Comparison of ENCODE assay signal across 12 cellular contexts in genomic region chr5:88979244-88979643, GRCh38.
DNase-seq lines count a peak whose midpoint lies in the region; ATAC-seq and TF ChIP-seq lines count a peak whose summit lies in the region.
"Had no signal": no experiment of that assay in that cellular context is flagged by ENCODE, and none has a peak within 500 bp of the region (broad histone marks: within the 10 kb centered on the region; RNA-seq: fewer than 3 reads in every experiment).

No MANE protein-coding gene starts in this region.

- no peak overlapping the region for H3K27ac Mint-ChIP-seq in activated CD8-positive, alpha-beta memory T cell treated with anti-CD3 and anti-CD28 coated beads, Interleukin-2, amount 10 ng/mL, durations not matched to agents 7 days and 5 days
- H3K27ac Mint-ChIP-seq in activated B cell treated with CpG ODN at 0.5 μM for 24 hours: peak overlapping the region; percentile 62
- peak overlapping the region; percentile 60 for H3K27ac Mint-ChIP-seq in stimulated activated memory B cell treated with anti-CD40 and anti-IgM and Interleukin-4, amounts not matched to agents 10 μg/mL and 1 μg/mL and 100 μg/mL, for 72 hours
- H3K27ac Mint-ChIP-seq: nephron progenitor cell had no signal

- DNase-seq in activated CD8-positive, alpha-beta memory T cell treated with anti-CD3 and anti-CD28 coated beads, Interleukin-2, amount 10 ng/mL, durations not matched to agents 7 days and 5 days: no peak
- no peak for DNase-seq in activated CD8-positive, alpha-beta memory T cell treated with anti-CD3 and anti-CD28 coated beads, Interleukin-2, amount 50 U/mL, for 4 hours
- DNase-seq in activated B cell treated with CpG ODN at 0.5 μM for 24 hours (no peak), T-helper 9 cell (no peak), COR-L47 (lab: John Stamatoyannopoulos, UW) (no peak), NCI-H1436 (lab: John Stamatoyannopoulos, UW) (no peak)
- DNase-seq: ACHN; activated effector memory CD4-positive, alpha-beta T cell treated with anti-CD3 and anti-CD28 coated beads, Interleukin-2, amount 50 U/mL, for 16 hours; nephron progenitor cell; SHP77 had no signal

- POLR2A ChIA-PET in activated B cell treated with CpG ODN at 0.5 μM for 24 hours (lab: Charles Lee): interaction anchor here (0.6 to 1.3 kb wide), 4 partner anchors 93 to 335 kb away, joined by 3 to 5 read pairs (median 3); no protein-coding TSS in a partner anchor

- no peaks in the 10 kb centered on the region for H3K9me3 Mint-ChIP-seq in activated CD8-positive, alpha-beta memory T cell treated with anti-CD3 and anti-CD28 coated beads, Interleukin-2, amount 10 ng/mL, durations not matched to agents 7 days and 5 days (ENCODE audit: low read depth)
- H3K9me3 Mint-ChIP-seq in activated B cell treated with CpG ODN at 0.5 μM for 24 hours: no peaks in the 10 kb centered on the region
- no peaks in the 10 kb centered on the region for H3K9me3 Mint-ChIP-seq in stimulated activated memory B cell treated with anti-CD40 and anti-IgM and Interleukin-4, amounts not matched to agents 10 μg/mL and 1 μg/mL and 100 μg/mL, for 72 hours
- H3K9me3 Mint-ChIP-seq: nephron progenitor cell had no signal

- no peaks in the 10 kb centered on the region for H3K27me3 Mint-ChIP-seq in activated CD8-positive, alpha-beta memory T cell treated with anti-CD3 and anti-CD28 coated beads, Interleukin-2, amount 10 ng/mL, durations not matched to agents 7 days and 5 days
- no peaks in the 10 kb centered on the region for H3K27me3 Mint-ChIP-seq in activated B cell treated with CpG ODN at 0.5 μM for 24 hours
- no peaks in the 10 kb centered on the region for H3K27me3 Mint-ChIP-seq in stimulated activated memory B cell treated with anti-CD40 and anti-IgM and Interleukin-4, amounts not matched to agents 10 μg/mL and 1 μg/mL and 100 μg/mL, for 72 hours

- no peak overlapping the region for H3K4me3 Mint-ChIP-seq in activated CD8-positive, alpha-beta memory T cell treated with anti-CD3 and anti-CD28 coated beads, Interleukin-2, amount 10 ng/mL, durations not matched to agents 7 days and 5 days
- peak overlapping the region; percentile 13 for H3K4me3 Mint-ChIP-seq in activated B cell treated with CpG ODN at 0.5 μM for 24 hours
- peak overlapping the region; percentile 4 for H3K4me3 Mint-ChIP-seq in stimulated activated memory B cell treated with anti-CD40 and anti-IgM and Interleukin-4, amounts not matched to agents 10 μg/mL and 1 μg/mL and 100 μg/mL, for 72 hours
- H3K4me3 Mint-ChIP-seq: nephron progenitor cell had no signal

- no peak for TF ChIP-seq CTCF in activated B cell treated with CpG ODN at 0.5 μM for 24 hours (IDR thresholded peaks at IDR 0.05)

- peak; percentile 9 for ATAC-seq in activated CD8-positive, alpha-beta memory T cell treated with anti-CD3 and anti-CD28 coated beads, Interleukin-2, amount 10 ng/mL, durations not matched to agents 7 days and 5 days
- ATAC-seq in HG03095 (IDR thresholded peaks at IDR 0.05; ENCODE audit: unreplicated experiment): peak; percentile 61
- ATAC-seq in activated B cell treated with CpG ODN at 0.5 μM for 24 hours (ENCODE audit: low read depth): peak; percentile 75
- ATAC-seq in stimulated activated memory B cell treated with anti-CD40 and anti-IgM and Interleukin-4, amounts not matched to agents 10 μg/mL and 1 μg/mL and 100 μg/mL, for 72 hours: peak; percentile 70

- CTCF ChIA-PET in activated CD8-positive, alpha-beta memory T cell treated with anti-CD3 and anti-CD28 coated beads, Interleukin-2, amount 10 ng/mL, durations not matched to agents 7 days and 5 days (lab: Charles Lee): no interaction called here
- CTCF ChIA-PET in activated B cell treated with CpG ODN at 0.5 μM for 24 hours (lab: Charles Lee): no interaction called here

- peaks cover 11% of the 10 kb centered on the region for H3K4me1 Mint-ChIP-seq in activated CD8-positive, alpha-beta memory T cell treated with anti-CD3 and anti-CD28 coated beads, Interleukin-2, amount 10 ng/mL, durations not matched to agents 7 days and 5 days
- H3K4me1 Mint-ChIP-seq in activated B cell treated with CpG ODN at 0.5 μM for 24 hours: peaks cover 25% of the 10 kb centered on the region
- peaks cover 35% of the 10 kb centered on the region for H3K4me1 Mint-ChIP-seq in stimulated activated memory B cell treated with anti-CD40 and anti-IgM and Interleukin-4, amounts not matched to agents 10 μg/mL and 1 μg/mL and 100 μg/mL, for 72 hours
- H3K4me1 Mint-ChIP-seq: nephron progenitor cell had no signal

- intact Hi-C loops in activated B cell treated with CpG ODN at 0.5 μM for 24 hours (cut with micrococcal nuclease): no loop called here

- H3K36me3 Mint-ChIP-seq in activated CD8-positive, alpha-beta memory T cell treated with anti-CD3 and anti-CD28 coated beads, Interleukin-2, amount 10 ng/mL, durations not matched to agents 7 days and 5 days: no peaks in the 10 kb centered on the region
- no peaks in the 10 kb centered on the region for H3K36me3 Mint-ChIP-seq in activated B cell treated with CpG ODN at 0.5 μM for 24 hours (ENCODE audit: low read depth)
- H3K36me3 Mint-ChIP-seq in stimulated activated memory B cell treated with anti-CD40 and anti-IgM and Interleukin-4, amounts not matched to agents 10 μg/mL and 1 μg/mL and 100 μg/mL, for 72 hours: peaks cover 9% of the 10 kb centered on the region

Comparison
In these comparisons a context has a peak if more than half of its experiments do, and no peak if none do; other contexts are left out.
1. ATAC-seq: peak in every context shown above with its lines; median percentile 75 in activated B cell treated with CpG ODN at 0.5 μM for 24 hours; 70 in stimulated activated memory B cell treated with anti-CD40 and anti-IgM and Interleukin-4, amounts not matched to agents 10 μg/mL and 1 μg/mL and 100 μg/mL, for 72 hours; 61 in HG03095; 9 in activated CD8-positive, alpha-beta memory T cell treated with anti-CD3 and anti-CD28 coated beads, Interleukin-2, amount 10 ng/mL, durations not matched to agents 7 days and 5 days.